8 cellular contexts compared by ENCODE assay signal in the genomic region with DNA sequence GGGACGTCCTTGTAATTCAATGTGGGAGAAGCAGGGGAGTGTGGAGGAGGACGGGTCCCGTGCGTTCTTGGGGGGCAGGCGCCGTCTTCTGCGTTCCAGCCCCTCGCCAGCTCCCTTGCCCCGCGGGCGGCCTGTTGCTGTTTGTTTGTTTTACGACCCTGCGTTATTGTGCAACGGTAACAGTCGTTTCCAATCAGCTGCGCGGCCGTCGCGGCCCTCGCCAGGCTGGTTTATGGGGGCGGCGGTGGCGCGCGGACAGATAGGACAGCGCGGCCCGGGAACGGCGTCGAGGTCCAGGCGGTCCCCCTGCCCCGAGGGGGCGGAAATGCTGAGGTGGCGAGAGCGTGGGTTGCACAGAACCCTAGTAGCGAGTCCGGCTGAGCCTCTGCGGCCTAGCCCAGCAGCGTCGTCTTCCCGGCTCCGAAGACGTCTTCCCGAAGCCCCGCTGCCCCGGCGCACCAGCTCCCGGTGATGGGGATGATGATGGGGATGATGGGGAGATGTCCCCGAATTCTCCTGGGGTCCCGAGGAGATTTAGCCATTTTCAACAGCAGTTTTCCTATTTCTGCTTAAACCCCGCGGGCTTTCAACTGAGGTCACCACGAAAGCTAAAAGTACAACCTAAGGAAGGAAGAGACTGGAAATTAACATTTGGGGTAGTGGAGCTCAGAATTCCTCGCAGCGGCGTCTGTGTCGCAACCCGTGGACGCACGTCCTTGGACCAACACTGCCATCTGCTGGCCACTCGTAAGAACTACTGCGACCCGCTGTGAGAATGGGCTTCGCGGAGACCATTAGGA. TPM values are rescaled to one million over a fixed set of nuclear protein-coding genes. Genes with fewer than 3 reads are reported as not detected.
A peak's percentile ranks its signal among the peaks of the same experiment; 100 is the strongest.
DNase-seq lines count a peak whose midpoint lies in the region; ATAC-seq and TF ChIP-seq lines count a peak whose summit lies in the region.

No MANE protein-coding gene starts in this region.

- peaks cover 4 to 61% (median 46%) of the 10 kb centered on the region in 9 donors for H3K4me1 ChIP-seq in heart right ventricle

- peak; percentile 42 for DNase-seq in DMS53 treated with DMSO at 0.1 percent for 48 hours (lab: John Stamatoyannopoulos, UW; ENCODE audit: unreplicated experiment)
- peak; percentile 69 for DNase-seq in M059J (ENCODE audit: low read depth)
- DNase-seq in activated naive CD8-positive, alpha-beta T cell treated with anti-CD3 and anti-CD28 coated beads, Interleukin-2, amount 50 U/mL, for 24 hours, result peak; percentile 77
- peak; percentile 73 for DNase-seq in heart right ventricle
- DNase-seq in posterior cingulate gyrus, result peak; percentile 58 to 96 (median 82)
- DNase-seq in ureter (ENCODE audit: low spot score), result peak; percentile 84

- H4K20me1 ChIP-seq in SU-DHL-6 (ENCODE audit: low read depth, low read length), result no peaks in the 10 kb centered on the region

- peak overlapping the region; percentile 49 for H3K27ac Mint-ChIP-seq in activated naive CD8-positive, alpha-beta T cell treated with anti-CD3 and anti-CD28 coated beads, Interleukin-2, amount 50 U/mL, for 24 hours

- peaks cover 21% of the 10 kb centered on the region for H3K4me1 Mint-ChIP-seq in activated naive CD8-positive, alpha-beta T cell treated with anti-CD3 and anti-CD28 coated beads, Interleukin-2, amount 50 U/mL, for 24 hours

- H3K27me3 ChIP-seq in SU-DHL-6 (ENCODE audit: low read length) (no peaks in the 10 kb centered on the region), heart right ventricle (peaks cover 20 to 49% (median 40%) of the 10 kb centered on the region in 7 donors)

- WGBS in heart right ventricle, 2 donors, result 1% methylated on average over 67 of the region's 67 CpGs

- no peaks in the 10 kb centered on the region for H3K36me3 Mint-ChIP-seq in activated naive CD8-positive, alpha-beta T cell treated with anti-CD3 and anti-CD28 coated beads, Interleukin-2, amount 50 U/mL, for 24 hours (ENCODE audit: low read depth)

- H3K9me3 ChIP-seq in SU-DHL-6 (ENCODE audit: insufficient read depth, low read length) (no peaks in the 10 kb centered on the region), heart right ventricle (no peaks in the 10 kb centered on the region)

- intact Hi-C loops in heart right ventricle (cut with DNase I), result loop anchor here (2.0 to 10.0 kb wide), 16 partner anchors 302 to 2002 kb away; a partner anchor contains a TSS
- intact Hi-C loops in posterior cingulate gyrus (cut with DNase I), result loop anchor here (2.0 to 5.0 kb wide), 6 partner anchors 302 to 1857 kb away; no protein-coding TSS in a partner anchor

- H3K27me3 Mint-ChIP-seq in activated naive CD8-positive, alpha-beta T cell treated with anti-CD3 and anti-CD28 coated beads, Interleukin-2, amount 50 U/mL, for 24 hours, result peaks cover 54% of the 10 kb centered on the region

- peak overlapping the region; percentile 75 for H3K4me3 Mint-ChIP-seq in activated naive CD8-positive, alpha-beta T cell treated with anti-CD3 and anti-CD28 coated beads, Interleukin-2, amount 50 U/mL, for 24 hours

- no peaks in the 10 kb centered on the region for H3K9me2 ChIP-seq in SU-DHL-6 (replicated peaks; ENCODE audit: insufficient read depth, low read length)

- no peaks in the 10 kb centered on the region for H3F3A ChIP-seq in SU-DHL-6 (ENCODE audit: insufficient read depth)

- H3K9me3 Mint-ChIP-seq in activated naive CD8-positive, alpha-beta T cell treated with anti-CD3 and anti-CD28 coated beads, Interleukin-2, amount 50 U/mL, for 24 hours, result no peaks in the 10 kb centered on the region

- H3K9ac ChIP-seq in SU-DHL-6 (ENCODE audit: low read length), result no peak overlapping the region

- TF ChIP-seq CTCF in SU-DHL-6 (IDR thresholded peaks at IDR 0.05; ENCODE audit: insufficient read depth, low read length, poor library complexity, severe bottlenecking) (no peak), heart right ventricle (IDR thresholded peaks at IDR 0.05) (peak; percentile 92 to 97 (median 95))

- H3K79me2 ChIP-seq in SU-DHL-6 (ENCODE audit: insufficient read depth, low read length), result no peaks in the 10 kb centered on the region

- H3K36me3 ChIP-seq in SU-DHL-6 (ENCODE audit: low read length) (no peaks in the 10 kb centered on the region), heart right ventricle (peaks cover 0 to 4% (median 0%) of the 10 kb centered on the region in 9 donors)

- H3K4me3 ChIP-seq in SU-DHL-6 (ENCODE audit: insufficient read depth, low read length, poor library complexity, severe bottlenecking) (no peak overlapping the region), heart right ventricle (peak overlapping the region; percentile 7 to 65 (median 61))

- no peak overlapping the region for H3K27ac ChIP-seq in SU-DHL-6 (ENCODE audit: low read depth, low read length)
- peak overlapping the region; percentile 19 to 85 (median 70) for H3K27ac ChIP-seq in heart right ventricle

- ATAC-seq in GM21825 (IDR thresholded peaks at IDR 0.05; ENCODE audit: unreplicated experiment) (peak; percentile 6), heart right ventricle (peak; percentile 42 to 76 (median 62))
- peak; percentile 39 for ATAC-seq in activated naive CD8-positive, alpha-beta T cell treated with anti-CD3 and anti-CD28 coated beads, Interleukin-2, amount 50 U/mL, for 24 hours

- H3K4me2 ChIP-seq in SU-DHL-6 (ENCODE audit: low read depth, low read length, poor library complexity, severe bottlenecking), result peak overlapping the region; percentile 64

- no peak overlapping the region for H2AFZ ChIP-seq in SU-DHL-6 (ENCODE audit: low read depth, low read length, severe bottlenecking)

RNA-seq across cellular contexts. Expression of a gene that starts 4.8 kb away (rescaled TPM):
- total RNA-seq in M059J (2014; rRNA removed; shearing (Covaris generic)), result 0.62 and 0.81 TPM in 2 replicates
- total RNA-seq in heart right ventricle (10 to 100 TPM in 8 of 10 donors, 1 to 10 TPM in 2; 6.5 to 57.5 (median 14.7) TPM), ureter (96.5 TPM)
- polyA plus RNA-seq in heart right ventricle, result 10 to 100 TPM in 1 of 2 donors, 1 to 10 TPM in 1; 8.6 to 11.9 TPM

Comparison
In these comparisons a context has a peak if more than half of its experiments do, and no peak if none do; other contexts are left out.
1. ATAC-seq: peak in every context shown above with its lines; median percentile 62 in heart right ventricle; 39 in activated naive CD8-positive, alpha-beta T cell treated with anti-CD3 and anti-CD28 coated beads, Interleukin-2, amount 50 U/mL, for 24 hours; 6 in GM21825.